In genomic region chr2:71482055-71482454, GRCh38 we compare ENCODE assay signal across 29 cellular contexts. TPM values are rescaled to one million over a fixed set of nuclear protein-coding genes. Genes with fewer than 3 reads are reported as not detected.
DNase-seq lines count a peak whose midpoint lies in the region; TF ChIP-seq lines count a peak whose summit lies in the region.
"Had no signal": no experiment of that assay in that cellular context is flagged by ENCODE, and none has a peak within 500 bp of the region (broad histone marks: within the 10 kb centered on the region; RNA-seq: fewer than 3 reads in every experiment).

No MANE protein-coding gene starts in this region.

- intact Hi-C loops in left ventricle myocardium inferior (cut with micrococcal nuclease), result no loop called here

- TF ChIP-seq CTCF in cardiac muscle cell (IDR thresholded peaks at IDR 0.05; ENCODE audit: low read depth, low read length) (peak; percentile 19), left ventricle myocardium inferior (IDR thresholded peaks at IDR 0.05; ENCODE audit: borderline replicate concordance) (no peak), cardiac fibroblast (IDR thresholded peaks at IDR 0.05; ENCODE audit: low read depth, low read length) (peak; percentile 2), mesothelial cell of epicardium (IDR thresholded peaks at IDR 0.05; ENCODE audit: unreplicated experiment) (no peak)

- H3K27ac ChIP-seq in cardiac muscle cell, result no peak overlapping the region
- no peak overlapping the region for H3K27ac ChIP-seq in left ventricle myocardium inferior (replicated peaks)
- H3K27ac ChIP-seq: 22Rv1, heart right ventricle, SK-N-MC, transverse colon, VCaP had no signal

- DNase-seq in cardiac muscle cell (ENCODE audit: low read depth in 1 of 2, low spot score in 1 of 2) (no peak), left ventricle myocardium inferior (no peak), cardiac fibroblast (ENCODE audit: low read depth in 2 of 2) (no peak), mesenteric fat pad (ENCODE audit: low spot score) (peak; percentile 67), HAP-1 (ENCODE audit: low spot score in 2 of 2) (no peak), NCI-H2029 (lab: John Stamatoyannopoulos, UW) (no peak), NCI-H146 (lab: John Stamatoyannopoulos, UW) (no peak), mesothelial cell of epicardium (ENCODE audit: low spot score in 2 of 2, unreplicated experiment in 2 of 2) (no peak)
- DNase-seq: activated CD4-positive, alpha-beta T cell treated with anti-CD3 and anti-CD28 coated beads, Interleukin-2, amount 10 ng/mL, durations not matched to agents 7 days and 5 days; aorta; BE2C; erythroblast; foreskin fibroblast; GF-D8; heart right ventricle; left ventricle myocardium superior; NCI-H1048; NCI-H1930; NCI-H226; NCI-H748 treated with DMSO at 0.1 percent for 48 hours; small intestine; stimulated activated CD4-positive, alpha-beta T cell treated with anti-CD3 and anti-CD28 coated beads, Interleukin-1b, Interleukin-23, amount 100 ng/mL, for 48 hours; T-helper 2 cell; transverse colon had no signal

- H3K36me3 Mint-ChIP-seq in mesothelial cell of epicardium, result no peaks in the 10 kb centered on the region
- H3K36me3 Mint-ChIP-seq: activated naive CD4-positive, alpha-beta T cell treated with anti-CD3 and anti-CD28 coated beads, Interleukin-2, amount 50 U/mL, for 72 hours had no signal

- no peaks in the 10 kb centered on the region for H3K27me3 ChIP-seq in cardiac muscle cell
- H3K27me3 ChIP-seq in left ventricle myocardium inferior (ENCODE audit: low read depth), result no peaks in the 10 kb centered on the region
- H3K27me3 ChIP-seq in HAP-1 (ENCODE audit: low read depth), result no peaks in the 10 kb centered on the region
- H3K27me3 ChIP-seq: BE2C, heart right ventricle, transverse colon had no signal

- peaks cover 14% of the 10 kb centered on the region for H3K27me3 Mint-ChIP-seq in mesothelial cell of epicardium (ENCODE audit: low read depth)

- no peaks in the 10 kb centered on the region for H3K4me1 Mint-ChIP-seq in mesothelial cell of epicardium
- H3K4me1 Mint-ChIP-seq: activated CD4-positive, alpha-beta T cell treated with anti-CD3 and anti-CD28 coated beads, Interleukin-2, amount 10 ng/mL, durations not matched to agents 7 days and 5 days had no signal

- no peaks in the 10 kb centered on the region for H3K9me3 ChIP-seq in cardiac muscle cell (ENCODE audit: low read depth)
- no peaks in the 10 kb centered on the region for H3K9me3 ChIP-seq in left ventricle myocardium inferior (replicated peaks)
- H3K9me3 ChIP-seq in HAP-1, result no peaks in the 10 kb centered on the region
- H3K9me3 ChIP-seq: BE2C, heart right ventricle, transverse colon had no signal

- H3K4me3 ChIP-seq in cardiac muscle cell, result no peak overlapping the region
- H3K4me3 ChIP-seq in left ventricle myocardium inferior, result no peak overlapping the region
- H3K4me3 ChIP-seq in cardiac fibroblast (replicated peaks in 1 of 2; ENCODE audit: low read depth in 2 of 2, low read length in 2 of 2), result no peak overlapping the region
- no peak overlapping the region for H3K4me3 ChIP-seq in HAP-1
- H3K4me3 ChIP-seq: heart right ventricle, SK-N-MC, transverse colon had no signal

- H3K36me3 ChIP-seq in cardiac muscle cell, result no peaks in the 10 kb centered on the region
- peaks cover 34% of the 10 kb centered on the region for H3K36me3 ChIP-seq in left ventricle myocardium inferior
- H3K36me3 ChIP-seq in HAP-1 (replicated peaks), result no peaks in the 10 kb centered on the region
- H3K36me3 ChIP-seq: BE2C, transverse colon had no signal

- in situ Hi-C loops in HAP-1 (cut with MboI; ENCODE audit: low sequenced_read_pairs), result no loop called here

- peaks cover 5% of the 10 kb centered on the region for H3K9me3 Mint-ChIP-seq in mesothelial cell of epicardium
- H3K9me3 Mint-ChIP-seq: activated CD4-positive, alpha-beta T cell treated with anti-CD3 and anti-CD28 coated beads, Interleukin-2, amount 10 ng/mL, durations not matched to agents 7 days and 5 days; activated naive CD4-positive, alpha-beta T cell treated with anti-CD3 and anti-CD28 coated beads, Interleukin-2, amount 50 U/mL, for 72 hours; activated T-helper 1 cell treated with anti-CD3 and anti-CD28 coated beads, Interleukin-12 subunit alpha, Interleukin-12 subunit beta, Interleukin-2, Interleukin-4 antibody, amounts not matched to agents 30 ng/mL and 10 ng/mL and 1 ng/mL, durations not matched to agents 14 hours and 24 hours and 36 hours had no signal

- no peak overlapping the region for H3K4me3 Mint-ChIP-seq in mesothelial cell of epicardium
- H3K4me3 Mint-ChIP-seq: activated CD4-positive, alpha-beta T cell treated with anti-CD3 and anti-CD28 coated beads, Interleukin-2, amount 10 ng/mL, durations not matched to agents 7 days and 5 days; activated T-helper 1 cell treated with anti-CD3 and anti-CD28 coated beads, Interleukin-12 subunit alpha, Interleukin-12 subunit beta, Interleukin-2, Interleukin-4 antibody, amounts not matched to agents 30 ng/mL and 10 ng/mL and 1 ng/mL, durations not matched to agents 14 hours and 24 hours and 36 hours had no signal

- no peak overlapping the region for H3K27ac Mint-ChIP-seq in mesothelial cell of epicardium
- H3K27ac Mint-ChIP-seq: activated CD4-positive, alpha-beta T cell treated with anti-CD3 and anti-CD28 coated beads, Interleukin-2, amount 10 ng/mL, durations not matched to agents 7 days and 5 days; activated naive CD4-positive, alpha-beta T cell treated with anti-CD3 and anti-CD28 coated beads, Interleukin-2, amount 50 U/mL, for 72 hours; activated T-helper 1 cell treated with anti-CD3 and anti-CD28 coated beads, Interleukin-12 subunit alpha, Interleukin-12 subunit beta, Interleukin-2, Interleukin-4 antibody, amounts not matched to agents 30 ng/mL and 10 ng/mL and 1 ng/mL, durations not matched to agents 14 hours and 24 hours and 36 hours had no signal

- no peaks in the 10 kb centered on the region for H3K4me1 ChIP-seq in cardiac muscle cell (ENCODE audit: low read depth)
- peaks cover 33% of the 10 kb centered on the region for H3K4me1 ChIP-seq in left ventricle myocardium inferior
- no peaks in the 10 kb centered on the region for H3K4me1 ChIP-seq in HAP-1
- H3K4me1 ChIP-seq: BE2C, transverse colon had no signal

RNA-seq across cellular contexts. Expression of gene DYSF, which starts 28.7 kb away (rescaled TPM):
- total RNA-seq in cardiac muscle cell, result 44.4 and 57.4 TPM in 2 replicates
- polyA plus RNA-seq in cardiac muscle cell, result 34.6 and 40.9 TPM in 2 replicates
- 48.2 TPM for total RNA-seq in left ventricle myocardium inferior
- 54.1 TPM for total RNA-seq in mesenteric fat pad
- total RNA-seq in mesothelial cell of epicardium, result 0.96 to 2.1 TPM (median 1.4 TPM) in 3 replicates
- total RNA-seq: activated T-helper 1 cell treated with anti-CD3 and anti-CD28 coated beads, Interleukin-12 subunit alpha, Interleukin-12 subunit beta, Interleukin-2, Interleukin-4 antibody, amounts not matched to agents 30 ng/mL and 10 ng/mL and 1 ng/mL, durations not matched to agents 14 hours and 24 hours and 36 hours had no signal

Comparison
In these comparisons a context has a peak if more than half of its experiments do, and no peak if none do; other contexts are left out.
1. CTCF ChIP-seq: peak in cardiac muscle cell (single experiment) and cardiac fibroblast (single experiment); none in left ventricle myocardium inferior (single experiment) and mesothelial cell of epicardium (single experiment).
2. RNA of gene DYSF, which starts 28.7 kb away (total RNA-seq): 44.4 to 57.4 TPM in cardiac muscle cell, 54.1 TPM in mesenteric fat pad (single experiment) and 48.2 TPM in left ventricle myocardium inferior (single experiment); 0.96 to 2.1 TPM in mesothelial cell of epicardium; every median in the first group is over 10 times any median in the second.